ENCODE assay signal across 15 cellular contexts in the genomic region with DNA sequence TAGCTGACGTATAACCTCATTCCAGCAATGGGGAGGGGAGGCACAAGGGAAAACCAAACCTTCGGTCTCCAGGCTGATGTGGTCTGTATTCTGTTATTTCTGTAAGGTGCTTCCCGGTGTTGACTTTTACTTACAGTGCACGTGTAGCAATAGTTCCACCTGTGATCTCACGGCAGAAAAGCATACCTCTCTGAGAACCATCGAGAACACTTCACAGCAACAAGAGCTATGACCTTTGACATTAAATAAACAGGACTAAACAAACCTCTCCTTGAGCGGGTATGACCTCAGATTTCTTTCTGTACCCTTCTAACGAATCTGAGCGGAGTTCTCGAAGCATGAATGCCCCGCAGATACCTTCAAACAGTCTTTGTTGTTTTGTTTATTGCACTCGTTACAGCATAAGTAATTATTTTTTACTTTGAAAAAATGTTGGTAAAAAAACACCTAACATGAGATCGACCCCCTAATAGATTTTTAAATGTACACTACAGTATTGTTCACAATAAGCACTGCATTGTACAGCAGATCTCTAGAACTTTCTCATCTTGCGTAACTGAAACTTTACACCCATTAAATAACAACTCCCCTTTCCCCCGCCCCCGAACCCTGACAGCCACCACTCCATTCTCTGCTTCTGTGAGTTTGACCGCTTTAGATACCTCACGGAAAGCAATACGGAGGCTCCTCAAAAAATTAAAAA.
"Had no signal": no experiment of that assay in that cellular context is flagged by ENCODE, and none has a peak within 500 bp of the region (broad histone marks: within the 10 kb centered on the region; RNA-seq: fewer than 3 reads in every experiment).

No MANE protein-coding gene starts in this region.

- ATAC-seq: activated CD8-positive, alpha-beta memory T cell treated with anti-CD3 and anti-CD28 coated beads, Interleukin-2, amount 10 ng/mL, durations not matched to agents 7 days and 5 days; esophagus mucosa; left colon; sciatic nerve; SK-N-SH treated with all-trans-retinoic acid at 6 μM for 48 hours; WTC11 had no signal

- H3K4me1 Mint-ChIP-seq: nephron had no signal

- DNase-seq: activated CD4-positive, alpha-beta T cell treated with anti-CD3 and anti-CD28 coated beads, Interleukin-2, amount 50 U/mL, for 1 hour; activated CD8-positive, alpha-beta memory T cell treated with anti-CD3 and anti-CD28 coated beads, Interleukin-2, amount 10 ng/mL, durations not matched to agents 7 days and 5 days; activated naive CD4-positive, alpha-beta T cell treated with Interleukin-2 at 50 U/mL for 16 hours; immature natural killer cell; left colon; stimulated activated naive CD4-positive, alpha-beta T cell treated with Interleukin-2 at 50 U/mL for 16 hours had no signal

- H3K9me3 Mint-ChIP-seq: memory B cell, nephron had no signal

- H3K4me3 ChIP-seq: cardiac muscle cell, prostate gland had no signal

- H3K27ac ChIP-seq: cardiac muscle cell, prostate gland had no signal

- H3K9me3 ChIP-seq: prostate gland had no signal

- H3K4me1 ChIP-seq: prostate gland had no signal

- FAIRE-seq: endometrium had no signal

- H3K27me3 Mint-ChIP-seq: activated CD8-positive, alpha-beta memory T cell treated with anti-CD3 and anti-CD28 coated beads, Interleukin-2, amount 10 ng/mL, durations not matched to agents 7 days and 5 days had no signal

- H3K36me3 ChIP-seq: cardiac muscle cell, prostate gland had no signal

- H3K36me3 Mint-ChIP-seq: memory B cell, WTC11 had no signal

- H3K4me3 Mint-ChIP-seq: activated CD8-positive, alpha-beta memory T cell treated with anti-CD3 and anti-CD28 coated beads, Interleukin-2, amount 10 ng/mL, durations not matched to agents 7 days and 5 days; immature natural killer cell; memory B cell; nephron; WTC11 had no signal

- H3K27ac Mint-ChIP-seq: activated CD8-positive, alpha-beta memory T cell treated with anti-CD3 and anti-CD28 coated beads, Interleukin-2, amount 10 ng/mL, durations not matched to agents 7 days and 5 days; memory B cell; nephron; WTC11 had no signal
